Comparison of ENCODE assay signal across 4 cellular contexts in genomic region chr14:19434891-19435290, GRCh38. TPM values are rescaled to one million over a fixed set of nuclear protein-coding genes. Genes with fewer than 3 reads are reported as not detected.
"Had no signal": no experiment of that assay in that cellular context is flagged by ENCODE, and none has a peak within 500 bp of the region (broad histone marks: within the 10 kb centered on the region; RNA-seq: fewer than 3 reads in every experiment).

No MANE protein-coding gene starts in this region.

RNA-seq across cellular contexts. Expression of gene POTEG, which starts 0.8 kb away (rescaled TPM):
- total RNA-seq: GM23248, H7, HepG2, HFFc6 had no signal
